ENCODE assay signal across 8 cellular contexts in genomic region chr6:26027491-26028211, GRCh38. TPM values are rescaled to one million over a fixed set of nuclear protein-coding genes. Genes with fewer than 3 reads are reported as not detected.
DNase-seq lines count a peak whose midpoint lies in the region; ATAC-seq, FAIRE-seq and TF ChIP-seq lines count a peak whose summit lies in the region.

No MANE protein-coding gene starts in this region.

- TF ChIP-seq POLR2A in heart left ventricle (IDR thresholded peaks at IDR 0.05) (no peak), GM12878 (IDR thresholded peaks at IDR 0.05; ENCODE audit: low read depth, low read length) (no peak), uterus (IDR thresholded peaks at IDR 0.05) (no peak)

- 54 to 58% (median 56%) methylated on average over 9 of the region's 9 CpGs for WGBS in heart left ventricle, 4 donors
- WGBS in GM12878 (ENCODE audit: insufficient coverage, insufficient replicate concordance, low lambda C conversion rate, missing lambda C conversion rate), result 62% methylated on average over 9 of the region's 9 CpGs

- H4K20me1 ChIP-seq in GM12878 (ENCODE audit: control insufficient read depth, insufficient read depth), result no peaks in the 10 kb centered on the region

- H3K9ac ChIP-seq in GM12878 (ENCODE audit: control insufficient read depth, insufficient read depth, low read length), result peak overlapping the region; percentile 73

- intact Hi-C loops in heart left ventricle (cut with DNase I), result loop anchor here in 6 of 10 donors (2.0 to 10.0 kb wide), 12 partner anchors 17 to 1807 kb away; partner anchors contain the start of genes HMGN4 (in 1 of the 6) and ZNF184 (in 1 of the 6)
- intact Hi-C loops in left cardiac atrium (cut with DNase I), result loop anchor here in 1 of 2 donors (2.0 kb wide), 1 partner anchor 17 kb away; a partner anchor contains a TSS
- intact Hi-C loops in GM12878 (cut with micrococcal nuclease; ENCODE audit: unreplicated experiment), result loop anchor here (2.0 to 10.0 kb wide), 4 partner anchors 17 to 1865 kb away; partner anchors contain the start of gene RIPOR2
- intact Hi-C loops in uterus (cut with DNase I; ENCODE audit: low total_unique reads), result no loop called here

- no peak for DNase-seq in heart left ventricle
- DNase-seq in left cardiac atrium, result no peak
- no peak for DNase-seq in GM12878 (ENCODE audit: low read depth, low spot score)
- no peak for DNase-seq in mesothelial cell of epicardium (ENCODE audit: low spot score in 2 of 2, unreplicated experiment in 2 of 2)
- DNase-seq in uterus, result no peak
- no peak for DNase-seq in RKO (ENCODE audit: low spot score)

- H3K27me3 Mint-ChIP-seq in mesothelial cell of epicardium (ENCODE audit: low read depth), result no peaks in the 10 kb centered on the region

- no peak for FAIRE-seq in GM12878 (lab: Jason Lieb, UNC)

- TF ChIP-seq RAD21 in GM12878 (IDR thresholded peaks at IDR 0.05; ENCODE audit: insufficient read depth, low read depth, low read length), result no peak

- no peak for ATAC-seq in heart left ventricle
- no peak for ATAC-seq in left cardiac atrium
- ATAC-seq in GM12878, result no peak
- no peak for ATAC-seq in GM21381 (IDR thresholded peaks at IDR 0.05; ENCODE audit: unreplicated experiment)
- no peak for ATAC-seq in activated CD4-positive, CD25-positive, alpha-beta regulatory T cell treated with anti-CD3 and anti-CD28 coated beads, Interleukin-2, amount 50 U/mL, for 24 hours

- TSS peak; percentile 77 for BruUV-seq in GM12878 (replicated peaks; lab: Mats Ljungman, UMichigan)

- no peaks in the 10 kb centered on the region for H3K36me3 ChIP-seq in heart left ventricle
- no peaks in the 10 kb centered on the region for H3K36me3 ChIP-seq in GM12878 (ENCODE audit: control insufficient read depth in 2 of 2, insufficient read depth in 2 of 2, low read length in 1 of 2)
- H3K36me3 ChIP-seq in uterus, result no peaks in the 10 kb centered on the region

- RAD21 ChIA-PET in GM12878 (lab: Charles Lee; ENCODE audit: unreplicated experiment), result interaction anchor here (1.1 to 1.6 kb wide), 3 partner anchors 16 to 40 kb away, joined by 3 to 4 read pairs (median 3); a partner anchor contains a TSS

- peak overlapping the region; percentile 84 to 98 (median 94) for H3K27ac ChIP-seq in heart left ventricle
- H3K27ac ChIP-seq in GM12878 (ENCODE audit: control insufficient read depth, insufficient read depth), result peak overlapping the region; percentile 95
- peak overlapping the region; percentile 95 to 97 for H3K27ac ChIP-seq in uterus

- no peaks in the 10 kb centered on the region for H3K36me3 Mint-ChIP-seq in mesothelial cell of epicardium

- H3K4me1 Mint-ChIP-seq in mesothelial cell of epicardium, result peaks cover 52% of the 10 kb centered on the region

- peak overlapping the region; percentile 84 for H3K4me2 ChIP-seq in GM12878 (ENCODE audit: control insufficient read depth, insufficient read depth)

- POLR2A ChIA-PET in GM12878 (lab: Charles Lee), result interaction anchor here (0.8 to 9.8 kb wide), 6 partner anchors 16 to 171 kb away, joined by 3 to 128 read pairs (median 6); partner anchors contain the start of gene TRIM38

- peak overlapping the region; percentile 93 for H3K4me3 Mint-ChIP-seq in mesothelial cell of epicardium

- in situ Hi-C loops in GM12878 (cut with MboI), result no loop called here

- no peak for TF ChIP-seq EP300 in GM12878 (IDR thresholded peaks at IDR 0.05; ENCODE audit: borderline replicate concordance in 1 of 2, control insufficient read depth in 1 of 2, low read depth in 2 of 2, low read length in 2 of 2)

- H3K4me3 ChIP-seq in heart left ventricle (peak overlapping the region; percentile 35 to 87 (median 68)), GM12878 (peak overlapping the region; percentile 35; the same call in 1 of the 2 replicates), uterus (peak overlapping the region; percentile 66 to 69)

- H3K9me3 ChIP-seq in heart left ventricle (no peaks in the 10 kb centered on the region), GM12878 (replicated peaks; ENCODE audit: control insufficient read depth, insufficient read depth, low read length) (no peaks in the 10 kb centered on the region), uterus (no peaks in the 10 kb centered on the region)

- H2AFZ ChIP-seq in GM12878 (ENCODE audit: control insufficient read depth, low read depth, low read length), result peak overlapping the region; percentile 57

- H3K4me1 ChIP-seq in heart left ventricle, result peaks cover 0 to 41% (median 21%) of the 10 kb centered on the region in 12 donors
- peaks cover 12% of the 10 kb centered on the region for H3K4me1 ChIP-seq in GM12878 (ENCODE audit: control insufficient read depth, insufficient read depth, low read length)
- no peaks in the 10 kb centered on the region for H3K4me1 ChIP-seq in uterus

- no peaks in the 10 kb centered on the region for H3K9me3 Mint-ChIP-seq in mesothelial cell of epicardium

- no peaks in the 10 kb centered on the region for H3K79me2 ChIP-seq in GM12878 (ENCODE audit: control insufficient read depth, insufficient read depth, low read length)

- H3K27ac Mint-ChIP-seq in mesothelial cell of epicardium, result peak overlapping the region; percentile 97

- TF ChIP-seq CTCF in heart left ventricle (IDR thresholded peaks at IDR 0.05) (no peak), GM12878 (IDR thresholded peaks at IDR 0.05 in 2 of 3, conservative IDR thresholded peaks at IDR 0.05 in 1 of 3; ENCODE audit: control insufficient read depth in 2 of 3, extremely low read depth in 1 of 3, insufficient read depth in 1 of 3, low read depth in 3 of 3, low read length in 3 of 3) (no peak), mesothelial cell of epicardium (IDR thresholded peaks at IDR 0.05; ENCODE audit: unreplicated experiment) (no peak), uterus (IDR thresholded peaks at IDR 0.05) (no peak)

- CTCF ChIA-PET in GM12878 (lab: Yijun Ruan, JAX), result interaction anchor here (0.6 to 12.3 kb wide), 5 partner anchors 15 to 310 kb away, joined by 3 to 117 read pairs (median 15); a partner anchor contains a TSS

- H3K27me3 ChIP-seq in heart left ventricle (no peaks in the 10 kb centered on the region), GM12878 (replicated peaks in 1 of 2; ENCODE audit: control insufficient read depth in 2 of 2, insufficient read depth in 2 of 2, low read length in 1 of 2) (no peaks in the 10 kb centered on the region), uterus (no peaks in the 10 kb centered on the region)

- SMC1A ChIA-PET in GM12878 (lab: Charles Lee; ENCODE audit: uncharacterized antibody, unreplicated experiment), result interaction anchor here (1.1 to 4.4 kb wide), 4 partner anchors 16 to 33 kb away, joined by 3 to 27 read pairs (median 18); a partner anchor contains a TSS

TF ChIP-seq in GM12878, 131 proteins besides CTCF, POLR2A, EP300 and RAD21 (continues in another document):
- TF ChIP-seq ZBTB40 (IDR thresholded peaks at IDR 0.05; ENCODE audit: borderline replicate concordance), result 0 out of 2 replicates have a peak, but pooled peaks have one; percentile 4

RNA-seq across cellular contexts. Expression of gene HFE, which starts 59.6 kb away (rescaled TPM):
- total RNA-seq in heart left ventricle (10 to 100 TPM in 1 of 9 donors, 1 to 10 TPM in 8; 1.9 to 13.9 (median 3.0) TPM), left cardiac atrium (1 to 10 TPM; 6.0 to 8.8 TPM), GM12878 (2014; rRNA removed) (1.5 and 2.1 TPM in 2 replicates), GM12878 (2014; rRNA removed; fragmentation: Illumina TruSeq; extraction: Trizol) (1.9 and 2.3 TPM in 2 replicates), GM12878 (2021) (2.3 and 3.2 TPM in 2 replicates), mesothelial cell of epicardium (7.0 to 8.3 TPM (median 8.3 TPM) in 3 replicates), uterus (1 to 10 TPM; 1.2 to 8.4 (median 6.2) TPM)
- polyA plus RNA-seq in heart left ventricle (1 to 10 TPM; 1.6 to 1.7 TPM), GM12878 (2011; rRNA removed) (5.9 TPM in 2 replicates), GM12878 (2014; fragmentation: Illumina TruSeq; extraction: Trizol) (2.2 and 5.1 TPM in 2 replicates), GM12878 (2014; fragmentation: Nextera tagmentation; extraction: Ambion mirVana) (1 to 10 TPM in 1 of 2 experiments, under 1 TPM in 1; 0.52 to 1.2 TPM), GM12878 (2014; rRNA removed) (2.2 and 3.0 TPM in 2 replicates), GM12878 (2016; fragmentation: Nextera tagmentation; extraction: Ambion mirVana) (1 to 10 TPM; 1.3 to 1.5 TPM)
- total RNA-seq in GM12878 (2013; cell fraction: nucleolus; rRNA removed), result 4.1 and 4.5 TPM in 2 replicates
- polyA plus RNA-seq in GM12878 (2011; ENCODE audit: low read depth), result 1.1 TPM
- 4.6 and 4.8 TPM in 2 replicates for polyA plus RNA-seq in GM12878 (2011; cell fraction: cytosol; rRNA removed)
- 5.6 and 6.5 TPM in 2 replicates for polyA plus RNA-seq in GM12878 (2011; cell fraction: nucleus; rRNA removed)
- 0.95 and 2.1 TPM in 2 replicates for polyA plus RNA-seq in GM12878 (2012)
- 6.9 and 8.1 TPM in 2 replicates for polyA minus RNA-seq in GM12878 (2011; rRNA and poly(A)+ RNA removed)
- polyA minus RNA-seq in GM12878 (2011; cell fraction: cytosol; rRNA and poly(A)+ RNA removed), result 1.1 and 1.9 TPM in 2 replicates
- polyA minus RNA-seq in GM12878 (2011; cell fraction: nucleus; rRNA and poly(A)+ RNA removed), result 2.1 and 2.3 TPM in 2 replicates
